22 cellular contexts compared by ENCODE assay signal in the genomic region with DNA sequence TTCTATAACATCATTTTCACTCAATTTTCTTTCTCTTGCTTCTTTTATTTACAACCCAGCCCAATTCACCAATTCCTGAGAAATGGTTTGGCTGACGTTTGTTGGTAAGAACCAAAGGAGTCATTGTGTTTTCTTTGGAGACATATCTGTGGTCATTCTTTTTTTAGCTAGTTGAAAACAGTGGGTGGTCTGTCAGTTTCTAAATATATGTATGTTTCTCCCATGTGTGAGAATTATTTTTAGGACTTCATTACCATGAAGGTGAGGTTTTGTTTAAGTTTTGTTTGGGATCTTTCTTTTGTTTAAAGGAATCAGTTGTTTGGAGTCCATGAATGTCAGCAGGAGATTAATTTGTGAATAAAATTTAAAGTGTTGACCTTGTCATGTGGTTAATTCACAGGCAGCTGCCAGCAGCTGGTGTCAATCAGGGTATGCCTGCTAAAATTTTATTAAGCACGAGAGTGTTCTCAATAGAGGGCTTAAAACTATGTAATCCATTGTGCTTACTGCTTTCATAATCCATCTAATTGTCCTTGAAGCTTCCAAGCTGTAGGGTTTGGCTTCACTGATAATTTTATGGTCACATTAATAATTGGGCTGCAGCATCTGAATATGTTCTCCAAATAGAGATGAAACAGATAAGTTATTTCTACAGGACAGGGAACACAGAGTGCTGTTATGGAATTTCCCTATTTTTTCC. TPM values are rescaled to one million over a fixed set of nuclear protein-coding genes. Genes with fewer than 3 reads are reported as not detected.
DNase-seq lines count a peak whose midpoint lies in the region; ATAC-seq, FAIRE-seq and TF ChIP-seq lines count a peak whose summit lies in the region.
"Had no signal": no experiment of that assay in that cellular context is flagged by ENCODE, and none has a peak within 500 bp of the region (broad histone marks: within the 10 kb centered on the region; RNA-seq: fewer than 3 reads in every experiment).

No MANE protein-coding gene starts in this region.

- no peak overlapping the region for H3K4ac ChIP-seq in IMR-90 (ENCODE audit: low read depth, low read length)

- H3K27ac ChIP-seq in IMR-90 (ENCODE audit: insufficient read depth, low read length) (no peak overlapping the region), left lung (no peak overlapping the region)
- H3K27ac ChIP-seq: esophagus muscularis mucosa, heart left ventricle, left ventricle myocardium inferior had no signal

- H2BK15ac ChIP-seq in IMR-90 (ENCODE audit: low read depth, low read length), result no peak overlapping the region

- no peak overlapping the region for H3K4me3 ChIP-seq in IMR-90 (ENCODE audit: insufficient read depth, low read depth, low read length)
- no peak overlapping the region for H3K4me3 ChIP-seq in left lung
- H3K4me3 ChIP-seq: esophagus muscularis mucosa, heart left ventricle, left ventricle myocardium inferior had no signal

- H3K18ac ChIP-seq in IMR-90 (ENCODE audit: low read depth, low read length), result no peak overlapping the region

- no peaks in the 10 kb centered on the region for H3K27me3 ChIP-seq in IMR-90 (ENCODE audit: control insufficient read depth, insufficient read depth, low read length)
- no peaks in the 10 kb centered on the region for H3K27me3 ChIP-seq in left lung
- H3K27me3 ChIP-seq: esophagus muscularis mucosa, heart left ventricle had no signal

- no peak overlapping the region for H4K8ac ChIP-seq in IMR-90 (ENCODE audit: low read depth in 2 of 2, low read length in 2 of 2)

- CTCF ChIA-PET in IMR-90 (lab: Yijun Ruan, JAX), result no interaction called here

- no peak overlapping the region for H2AK9ac ChIP-seq in IMR-90 (replicated peaks; ENCODE audit: low read depth, low read length, poor library complexity)

- FAIRE-seq in GM12892 (lab: Jason Lieb, UNC), result no peak
- FAIRE-seq: small intestine had no signal

- H2BK120ac ChIP-seq in IMR-90 (ENCODE audit: low read depth, low read length), result no peak overlapping the region

- no peak for TF ChIP-seq CTCF in IMR-90 (conservative IDR thresholded peaks at IDR 0.05; ENCODE audit: low read depth, low read length)
- no peak for TF ChIP-seq CTCF in left lung (IDR thresholded peaks at IDR 0.05)

- no peak for TF ChIP-seq RAD21 in IMR-90 (IDR thresholded peaks at IDR 0.05; ENCODE audit: low read length)

- H3K9ac ChIP-seq in IMR-90 (ENCODE audit: low read depth, low read length), result no peak overlapping the region

- ATAC-seq in IMR-90 (ENCODE audit: low read depth) (no peak), left lung (peak; percentile 32), GM21576 (IDR thresholded peaks at IDR 0.05; ENCODE audit: unreplicated experiment) (no peak), GM18517 (IDR thresholded peaks at IDR 0.05; ENCODE audit: unreplicated experiment) (no peak)
- ATAC-seq: stimulated activated naive CD8-positive, alpha-beta T cell treated with anti-CD3 and anti-CD28 coated beads, Interleukin-15, amount 100 ng/mL, for 72 hours had no signal

- intact Hi-C loops in IMR-90 (cut with micrococcal nuclease), result loop anchor here (2.0 kb wide), 1 partner anchor 35 kb away; no protein-coding TSS in a partner anchor
- intact Hi-C loops in left lung (cut with DNase I), result no loop called here

- H2BK5ac ChIP-seq in IMR-90 (ENCODE audit: low read depth, low read length, poor library complexity, severe bottlenecking), result no peak overlapping the region

- H3K9me3 ChIP-seq in IMR-90 (ENCODE audit: control insufficient read depth, insufficient read depth, low read length) (no peaks in the 10 kb centered on the region), left lung (no peaks in the 10 kb centered on the region)
- H3K9me3 ChIP-seq: esophagus muscularis mucosa, heart left ventricle, left ventricle myocardium inferior had no signal

- H3K9me1 ChIP-seq in IMR-90 (ENCODE audit: insufficient read depth, low read length), result peaks cover 13% of the 10 kb centered on the region

- POLR2A ChIA-PET in IMR-90 (lab: Charles Lee; ENCODE audit: unreplicated experiment), result no interaction called here

- peaks cover 32 to 54% of the 10 kb centered on the region in 2 experiments for H3K79me1 ChIP-seq in IMR-90 (ENCODE audit: low read depth in 1 of 2, low read length in 2 of 2)

- no peak overlapping the region for H2AFZ ChIP-seq in IMR-90 (replicated peaks; ENCODE audit: low read length, poor library complexity)

- WGBS in IMR-90 (ENCODE audit: extremely low coverage in 2 of 2, insufficient read length in 1 of 2), 2 experiments, result no CpG with 5 or more reads among the region's 2 CpGs

- in situ Hi-C loops in IMR-90 (cut with MboI; ENCODE audit: low sequenced_read_pairs), result no loop called here

- no peak overlapping the region for H4K5ac ChIP-seq in IMR-90 (ENCODE audit: low read depth, low read length)

- no peak overlapping the region for H4K91ac ChIP-seq in IMR-90 (ENCODE audit: insufficient read depth, low read depth, low read length)

- no peak overlapping the region for H3K14ac ChIP-seq in IMR-90 (replicated peaks; ENCODE audit: low read depth, low read length)

- dilution Hi-C loops in IMR-90 (cut with HindIII; ENCODE audit: low sequenced_read_pairs, unreplicated experiment), result no loop called here

- H2BK20ac ChIP-seq in IMR-90 (ENCODE audit: low read depth, low read length), result no peak overlapping the region

- no peak overlapping the region for H3K23ac ChIP-seq in IMR-90 (ENCODE audit: low read depth, low read length)

- no peak for TF ChIP-seq POLR2A in IMR-90 (IDR thresholded peaks at IDR 0.05; ENCODE audit: low read depth, low read length)
- no peak for TF ChIP-seq POLR2A in GM12892 (IDR thresholded peaks at IDR 0.05; ENCODE audit: low read depth, low read length)

- H2AK5ac ChIP-seq in IMR-90 (ENCODE audit: low read depth, low read length), result no peak overlapping the region

- no peak overlapping the region for H3K4me2 ChIP-seq in IMR-90 (ENCODE audit: low read depth, low read length)

- H3K56ac ChIP-seq in IMR-90 (ENCODE audit: extremely low read depth, insufficient read depth, low read length), result no peak overlapping the region

- H3K4me1 ChIP-seq in IMR-90 (ENCODE audit: control insufficient read depth, insufficient read depth, low read length) (peaks cover 10% of the 10 kb centered on the region), left lung (peaks cover 0 to 2% of the 10 kb centered on the region in 2 donors)

- H3K36me3 ChIP-seq in IMR-90 (ENCODE audit: control insufficient read depth, insufficient read depth, low read length) (no peaks in the 10 kb centered on the region), left lung (no peaks in the 10 kb centered on the region)
- H3K36me3 ChIP-seq: esophagus muscularis mucosa, heart left ventricle, left ventricle myocardium inferior had no signal

- no TSS peak for BruUV-seq in IMR-90 (replicated peaks; lab: Mats Ljungman, UMichigan)

- DNase-seq in AG20443 (ENCODE audit: low spot score), result peak; percentile 47
- peak; percentile 23 for DNase-seq in IMR-90
- peak; percentile 63 for DNase-seq in astrocyte of the hippocampus (ENCODE audit: low read depth, low spot score)
- no peak for DNase-seq in left lung
- no peak for DNase-seq in GM12892 (ENCODE audit: insufficient read length)
- no peak for DNase-seq in H4 (ENCODE audit: low spot score)
- DNase-seq: activated CD4-positive, alpha-beta T cell treated with anti-CD3 and anti-CD28 coated beads, Interleukin-2, amount 50 U/mL, for 1 hour; caudate nucleus; CD8-positive, alpha-beta memory T cell; effector CD4-positive, alpha-beta T cell; heart left ventricle; left ventricle myocardium inferior; NCI-H526 treated with DMSO at 0.1 percent for 48 hours; SHP77 treated with DMSO at 0.1 percent for 48 hours; small intestine; stimulated activated CD4-positive, alpha-beta T cell treated with anti-CD3 and anti-CD28 coated beads, Interleukin-4, amount 100 ng/mL, for 1 hour; stimulated activated naive CD8-positive, alpha-beta T cell treated with anti-CD3 and anti-CD28 coated beads, Interleukin-15, amount 100 ng/mL, for 72 hours had no signal

- H4K20me1 ChIP-seq in IMR-90 (ENCODE audit: insufficient read depth, low read length), result peaks cover 36% of the 10 kb centered on the region; the same call in 1 of the 2 replicates

TF ChIP-seq in IMR-90, 13 proteins besides CTCF, POLR2A, EP300 and RAD21:
- TF ChIP-seq BHLHE40 (IDR thresholded peaks at IDR 0.05; ENCODE audit: low read depth, low read length) (no peak), MXI1 (IDR thresholded peaks at IDR 0.05; ENCODE audit: borderline replicate concordance, low read depth, low read length) (no peak), MAFK (IDR thresholded peaks at IDR 0.05; ENCODE audit: low read depth, low read length) (no peak), RCOR1 (IDR thresholded peaks at IDR 0.05; ENCODE audit: insufficient replicate concordance, low read length) (no peak), NFE2L2 (IDR thresholded peaks at IDR 0.05; ENCODE audit: low read depth, low read length) (no peak), SMC3 (IDR thresholded peaks at IDR 0.05; ENCODE audit: low read depth, low read length) (no peak), FOS (IDR thresholded peaks at IDR 0.05; ENCODE audit: low read depth, low read length) (no peak)
- TF ChIP-seq, protein P1, sequence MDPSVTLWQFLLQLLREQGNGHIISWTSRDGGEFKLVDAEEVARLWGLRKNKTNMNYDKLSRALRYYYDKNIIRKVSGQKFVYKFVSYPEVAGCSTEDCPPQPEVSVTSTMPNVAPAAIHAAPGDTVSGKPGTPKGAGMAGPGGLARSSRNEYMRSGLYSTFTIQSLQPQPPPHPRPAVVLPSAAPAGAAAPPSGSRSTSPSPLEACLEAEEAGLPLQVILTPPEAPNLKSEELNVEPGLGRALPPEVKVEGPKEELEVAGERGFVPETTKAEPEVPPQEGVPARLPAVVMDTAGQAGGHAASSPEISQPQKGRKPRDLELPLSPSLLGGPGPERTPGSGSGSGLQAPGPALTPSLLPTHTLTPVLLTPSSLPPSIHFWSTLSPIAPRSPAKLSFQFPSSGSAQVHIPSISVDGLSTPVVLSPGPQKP (IDR thresholded peaks at IDR 0.05; ENCODE audit: borderline replicate concordance, low read depth, low read length), result no peak
TF ChIP-seq in IMR-90: peak in this region for 0.

RNA-seq across cellular contexts. Expression of a gene that starts 38.7 kb away (rescaled TPM):
- under 0.01 and 0.18 TPM in 2 replicates for total RNA-seq in IMR-90 (2012; rRNA removed)
- polyA plus RNA-seq in IMR-90 (2012; rRNA removed), result 0.10 and 0.11 TPM in 2 replicates
- 0.09 and 0.12 TPM in 2 replicates for polyA plus RNA-seq in IMR-90 (2012; cell fraction: cytosol; rRNA removed)
- 0.05 and 0.09 TPM in 2 replicates for polyA plus RNA-seq in IMR-90 (2012; cell fraction: nucleus; rRNA removed; ENCODE audit: low replicate concordance)
- under 1 TPM; 0.10 to 0.82 TPM for total RNA-seq in left lung
- polyA plus RNA-seq in GM12892 (2012; ENCODE audit: missing spikeins), result not detected
- total RNA-seq in H4 (2014; rRNA removed; shearing (Covaris generic)), result 0.02 TPM in 1 of 2 replicates, not detected in the other
- total RNA-seq: CD8-positive, alpha-beta memory T cell; left ventricle myocardium inferior; mononuclear cell; pulmonary artery endothelial cell had no signal
- polyA plus RNA-seq: CD8-positive, alpha-beta memory T cell had no signal

Comparison
In these comparisons a context has a peak if more than half of its experiments do, and no peak if none do; other contexts are left out.
1. DNase-seq: peak in AG20443 (single experiment), IMR-90 (single experiment) and astrocyte of the hippocampus (single experiment); none in left lung (0 of 2), GM12892 (single experiment) and H4 (single experiment).